In the genomic region with DNA sequence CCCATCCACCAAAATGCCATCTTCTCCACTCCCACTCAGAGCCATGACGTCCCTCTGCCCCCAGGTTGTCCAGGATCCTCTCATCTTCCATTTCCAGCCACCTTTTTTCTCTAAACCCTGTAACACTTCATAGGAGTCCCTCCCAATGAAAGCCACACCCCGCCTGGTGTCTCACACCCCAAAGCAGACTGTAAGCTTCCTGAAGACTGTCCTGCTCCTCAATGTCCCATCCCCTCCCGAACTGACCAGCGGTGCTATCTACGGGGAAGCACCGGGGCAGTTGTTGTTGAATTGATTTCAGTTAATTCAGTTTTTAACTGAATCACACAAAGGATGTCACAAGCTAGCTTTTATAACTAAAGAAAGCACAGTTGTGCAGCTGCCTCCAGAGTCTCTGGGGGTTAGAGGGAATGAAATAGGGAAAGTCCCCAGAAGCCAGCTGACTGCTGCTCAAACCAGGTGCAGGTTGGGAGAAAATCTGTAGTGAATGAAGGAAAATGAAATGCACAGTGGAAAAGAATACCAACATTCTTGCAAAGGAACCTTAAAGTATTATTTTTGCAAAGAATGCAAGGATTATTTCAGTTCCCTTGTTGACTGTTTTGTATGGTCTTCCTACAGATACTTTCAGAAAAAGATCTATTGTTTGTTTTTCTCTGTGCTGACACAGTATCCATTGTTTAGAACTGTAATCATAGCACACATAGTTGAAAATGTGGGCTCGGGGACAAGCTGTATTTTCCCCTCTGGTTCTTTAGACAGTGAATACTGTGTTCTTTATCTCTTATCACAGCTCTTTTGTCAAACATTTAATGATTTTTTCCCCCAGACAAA, we compare ENCODE assay signal across 17 cellular contexts.
DNase-seq lines count a peak whose midpoint lies in the region; ATAC-seq lines count a peak whose summit lies in the region.
"Had no signal": no experiment of that assay in that cellular context is flagged by ENCODE, and none has a peak within 500 bp of the region (broad histone marks: within the 10 kb centered on the region; RNA-seq: fewer than 3 reads in every experiment).

No MANE protein-coding gene starts in this region.

- POLR2A ChIA-PET in CD4-positive, alpha-beta memory T cell (lab: Charles Lee; ENCODE audit: partially characterized antibody), result no interaction called here

- H3K27ac Mint-ChIP-seq in CD4-positive, alpha-beta memory T cell, result no peak overlapping the region
- H3K27ac Mint-ChIP-seq: stimulated activated effector memory CD8-positive, alpha-beta T cell treated with anti-CD3 and anti-CD28 coated beads, Interleukin-12 subunit alpha, Interleukin-12 subunit beta, amount 100 ng/mL, for 72 hours had no signal

- no peak overlapping the region for H3K4me3 Mint-ChIP-seq in CD4-positive, alpha-beta memory T cell
- H3K4me3 Mint-ChIP-seq: stimulated activated effector memory CD8-positive, alpha-beta T cell treated with anti-CD3 and anti-CD28 coated beads, Interleukin-12 subunit alpha, Interleukin-12 subunit beta, amount 100 ng/mL, for 72 hours had no signal

- intact Hi-C loops in sciatic nerve (cut with DNase I), result no loop called here
- intact Hi-C loops in CD4-positive, alpha-beta memory T cell (cut with micrococcal nuclease), result no loop called here

- H3K4me1 ChIP-seq in CD4-positive, alpha-beta memory T cell (ENCODE audit: insufficient read depth, low read length), result no peaks in the 10 kb centered on the region
- H3K4me1 ChIP-seq: tibial artery had no signal

- H3K27me3 Mint-ChIP-seq in CD4-positive, alpha-beta memory T cell, result peaks cover 3 to 9% of the 10 kb centered on the region in 2 donors

- no peaks in the 10 kb centered on the region for H3K36me3 Mint-ChIP-seq in CD4-positive, alpha-beta memory T cell
- H3K36me3 Mint-ChIP-seq: stimulated activated effector memory CD8-positive, alpha-beta T cell treated with anti-CD3 and anti-CD28 coated beads, Interleukin-12 subunit alpha, Interleukin-12 subunit beta, amount 100 ng/mL, for 72 hours had no signal

- H3K9me3 Mint-ChIP-seq in CD4-positive, alpha-beta memory T cell, result no peaks in the 10 kb centered on the region
- H3K9me3 Mint-ChIP-seq: stimulated activated effector memory CD8-positive, alpha-beta T cell treated with anti-CD3 and anti-CD28 coated beads, Interleukin-12 subunit alpha, Interleukin-12 subunit beta, amount 100 ng/mL, for 72 hours had no signal

- ATAC-seq in sciatic nerve, result peak; percentile 81
- ATAC-seq in GM21528 (IDR thresholded peaks at IDR 0.05; ENCODE audit: low FRiP score, unreplicated experiment), result no peak
- ATAC-seq: Panc1 had no signal

- H3K36me3 ChIP-seq in CD4-positive, alpha-beta memory T cell (ENCODE audit: insufficient read depth, low read length), result no peaks in the 10 kb centered on the region
- H3K36me3 ChIP-seq: neutrophil, tibial artery, WERI-Rb-1 had no signal

- no peaks in the 10 kb centered on the region for H3K9me3 ChIP-seq in CD4-positive, alpha-beta memory T cell (ENCODE audit: control insufficient read depth in 1 of 2, low read length in 2 of 2)
- H3K9me3 ChIP-seq: neutrophil, tibial artery had no signal

- no peak overlapping the region for H3K4me3 ChIP-seq in CD4-positive, alpha-beta memory T cell (ENCODE audit: low read length in 2 of 2)
- H3K4me3 ChIP-seq: tibial artery had no signal

- H3K4me1 Mint-ChIP-seq in CD4-positive, alpha-beta memory T cell, result no peaks in the 10 kb centered on the region
- H3K4me1 Mint-ChIP-seq: stimulated activated effector memory CD8-positive, alpha-beta T cell treated with anti-CD3 and anti-CD28 coated beads, Interleukin-12 subunit alpha, Interleukin-12 subunit beta, amount 100 ng/mL, for 72 hours had no signal

- H3K27me3 ChIP-seq in CD4-positive, alpha-beta memory T cell (ENCODE audit: insufficient read depth, low read length), result no peaks in the 10 kb centered on the region

- DNase-seq in HuH-7 (ENCODE audit: low spot score) (peak; percentile 59), hippocampal formation (lab: John Stamatoyannopoulos, UW) (peak; percentile 64 to 90), sciatic nerve (ENCODE audit: low spot score) (no peak)
- DNase-seq in CD4-positive, alpha-beta memory T cell, result no peak
- no peak for DNase-seq in activated CD4-positive, alpha-beta T cell treated with anti-CD3 and anti-CD28 coated beads for 48 hours
- DNase-seq: activated CD4-positive, alpha-beta T cell treated with anti-CD3 and anti-CD28 coated beads, Interleukin-2, amount 50 U/mL, for 4 hours; NCI-H1048; NCI-H82; T-helper 2 cell; tibial artery; WERI-Rb-1 had no signal

- H3K27ac ChIP-seq in angular gyrus (ENCODE audit: low read depth, low read length), result peak overlapping the region; percentile 100
- H3K27ac ChIP-seq in CD4-positive, alpha-beta memory T cell (ENCODE audit: low read depth, low read length), result no peak overlapping the region
- H3K27ac ChIP-seq: KMS-11, neutrophil, tibial artery, WERI-Rb-1 had no signal

- CTCF ChIA-PET in CD4-positive, alpha-beta memory T cell (lab: Charles Lee; ENCODE audit: partially characterized antibody), result no interaction called here

Comparison
In these comparisons a context has a peak if more than half of its experiments do, and no peak if none do; other contexts are left out.
1. DNase-seq: peak in HuH-7 (single experiment) and hippocampal formation (2 of 2); none in sciatic nerve (single experiment), CD4-positive, alpha-beta memory T cell (0 of 5) and activated CD4-positive, alpha-beta T cell treated with anti-CD3 and anti-CD28 coated beads for 48 hours (single experiment).